ENCODE assay signal across 8 cellular contexts in the genomic region with DNA sequence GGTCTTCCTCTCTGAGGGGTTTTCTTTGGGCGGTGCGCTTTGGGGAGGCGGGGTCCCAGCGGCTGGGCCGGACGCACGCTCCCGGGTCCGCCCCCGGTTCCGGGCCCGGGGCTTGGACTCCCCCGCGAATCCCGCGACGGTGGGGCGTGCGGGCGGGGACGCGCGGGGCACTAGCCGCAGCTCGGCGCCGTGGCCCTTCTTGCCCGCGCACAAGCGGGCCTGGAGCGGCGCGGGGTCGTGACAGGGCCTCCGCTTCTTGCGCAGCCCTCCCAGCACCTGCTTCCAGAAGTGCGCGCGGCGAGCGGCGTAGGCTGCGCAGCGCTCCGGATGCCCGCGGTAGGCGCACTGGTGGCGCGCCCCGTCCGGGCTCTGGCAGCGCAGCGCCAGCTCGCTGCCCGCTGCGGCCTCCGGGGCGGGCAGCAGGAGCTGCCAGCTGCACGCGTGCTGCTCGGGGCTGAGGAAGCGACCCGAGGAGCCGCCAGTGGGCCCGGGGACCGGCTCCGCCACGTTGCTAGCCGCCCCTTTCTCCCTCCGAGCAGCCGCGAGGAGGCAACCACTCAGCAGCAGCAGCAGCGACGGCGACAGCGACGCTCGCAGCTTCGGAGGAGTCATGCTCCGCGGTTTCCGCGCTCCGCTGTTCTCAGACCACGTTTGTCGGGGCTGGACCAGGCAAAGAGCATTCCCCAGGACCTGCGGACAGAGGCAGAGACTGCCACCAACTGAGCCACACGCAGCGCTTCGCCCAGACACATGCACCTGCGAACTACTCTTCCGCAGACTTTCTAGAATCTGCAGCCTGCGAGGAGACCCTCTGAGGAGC. TPM values are rescaled to one million over a fixed set of nuclear protein-coding genes. Genes with fewer than 3 reads are reported as not detected.
A peak's percentile ranks its signal among the peaks of the same experiment; 100 is the strongest.
DNase-seq lines count a peak whose midpoint lies in the region; ATAC-seq, FAIRE-seq and TF ChIP-seq lines count a peak whose summit lies in the region.

No MANE protein-coding gene starts in this region.

- H3K36me3 ChIP-seq in ES-I3 (ENCODE audit: insufficient read depth, low read length) (no peaks in the 10 kb centered on the region), neuronal stem cell (replicated peaks in 1 of 2; ENCODE audit: control insufficient read depth in 2 of 2, insufficient read depth in 2 of 2, low read length in 2 of 2) (peaks cover 7 to 38% of the 10 kb centered on the region in 2 donors), suprapubic skin (no peaks in the 10 kb centered on the region)

- H3K4me1 ChIP-seq in ES-I3 (ENCODE audit: insufficient read depth, low read length): no peaks in the 10 kb centered on the region; the same call in 1 of the 2 replicates
- H3K4me1 ChIP-seq in neuronal stem cell (ENCODE audit: control insufficient read depth in 2 of 2, insufficient read depth in 1 of 2, low read depth in 1 of 2, low read length in 2 of 2): no peaks in the 10 kb centered on the region
- peaks cover 26% of the 10 kb centered on the region for H3K4me1 ChIP-seq in suprapubic skin

- no peak for TF ChIP-seq POLR2A in suprapubic skin (IDR thresholded peaks at IDR 0.05)

- peak overlapping the region; percentile 23 for H3K4ac ChIP-seq in neuronal stem cell (ENCODE audit: low read length)

- H2AFZ ChIP-seq in neuronal stem cell (ENCODE audit: low read length): peak overlapping the region; percentile 66

- peak overlapping the region; percentile 98 for H3K23ac ChIP-seq in neuronal stem cell (ENCODE audit: low read depth, low read length, poor library complexity)

- peak overlapping the region; percentile 99 for H3K18ac ChIP-seq in neuronal stem cell (ENCODE audit: low read length)

- peak overlapping the region; percentile 63 for H2BK12ac ChIP-seq in neuronal stem cell (ENCODE audit: low read length)

- peaks cover 2% of the 10 kb centered on the region for H3K79me1 ChIP-seq in neuronal stem cell (ENCODE audit: low read depth, low read length)

- no peak for FAIRE-seq in frontal cortex (lab: Jason Lieb, UNC)

- peak overlapping the region; percentile 84 to 98 for H3K4me3 ChIP-seq in neuronal stem cell (ENCODE audit: low read length in 2 of 2)
- peak overlapping the region; percentile 84 for H3K4me3 ChIP-seq in suprapubic skin

- peak overlapping the region; percentile 90 for H3K9ac ChIP-seq in ES-I3 (ENCODE audit: low read depth, low read length)
- peak overlapping the region; percentile 94 for H3K9ac ChIP-seq in neuronal stem cell (ENCODE audit: low read depth, low read length, poor library complexity)

- H3K9me3 ChIP-seq in ES-I3 (ENCODE audit: control insufficient read depth, insufficient read depth, low read length) (no peaks in the 10 kb centered on the region), neuronal stem cell (replicated peaks in 1 of 2; ENCODE audit: control insufficient read depth in 2 of 2, insufficient read depth in 1 of 2, low read depth in 1 of 2, low read length in 2 of 2) (peaks cover 3 to 24% of the 10 kb centered on the region in 2 donors), suprapubic skin (no peaks in the 10 kb centered on the region)

- no peak for TF ChIP-seq EP300 in suprapubic skin (IDR thresholded peaks at IDR 0.05)

- peak overlapping the region; percentile 92 for H4K91ac ChIP-seq in neuronal stem cell (ENCODE audit: low read depth, low read length, poor library complexity)

- DNase-seq in KG1 (lab: John Stamatoyannopoulos, UW) (peak; percentile 79), RPMI7951 (ENCODE audit: low read depth) (peak; percentile 78), frontal cortex (ENCODE audit: low spot score in 2 of 2) (peak; percentile 69 to 73), neuronal stem cell (ENCODE audit: low spot score) (no peak), suprapubic skin (ENCODE audit: low spot score in 2 of 2) (peak; percentile 74 to 85)
- DNase-seq in activated effector memory CD4-positive, alpha-beta T cell treated with anti-CD3 and anti-CD28 coated beads, Interleukin-2, amount 50 U/mL, for 16 hours: peak; percentile 88

- peak overlapping the region; percentile 75 for H2BK15ac ChIP-seq in neuronal stem cell (ENCODE audit: low read length)

- no CpG with 5 or more reads among the region's 94 CpGs for WGBS in neuronal stem cell (ENCODE audit: extremely low coverage in 2 of 2, insufficient read length in 2 of 2, insufficient replicate concordance in 1 of 2), 2 donors
- 0% methylated on average over 26 of the region's 94 CpGs for WGBS in suprapubic skin

- peak; percentile 83 for ATAC-seq in GM21737 (IDR thresholded peaks at IDR 0.05; ENCODE audit: unreplicated experiment)

- peak overlapping the region; percentile 87 for H3K27ac ChIP-seq in neuronal stem cell (replicated peaks; ENCODE audit: low read length)
- peak overlapping the region; percentile 70 for H3K27ac ChIP-seq in suprapubic skin

- H4K8ac ChIP-seq in neuronal stem cell (ENCODE audit: low read depth, low read length): no peak overlapping the region

- peak overlapping the region; percentile 99 for H3K14ac ChIP-seq in neuronal stem cell (ENCODE audit: low read length)

- H2BK120ac ChIP-seq in neuronal stem cell (ENCODE audit: low read depth, low read length): peak overlapping the region; percentile 64

- H2AK5ac ChIP-seq in neuronal stem cell (ENCODE audit: low read depth, low read length): peak overlapping the region; percentile 96

- H2BK5ac ChIP-seq in neuronal stem cell (ENCODE audit: low read length): peak overlapping the region; percentile 98

- peak overlapping the region; percentile 75 for H3K4me2 ChIP-seq in neuronal stem cell (ENCODE audit: insufficient read depth, low read length, poor library complexity, severe bottlenecking)

- peak in 1 of 2 donors; percentile 44 for TF ChIP-seq CTCF in suprapubic skin (IDR thresholded peaks at IDR 0.05)

- no peaks in the 10 kb centered on the region for H3K27me3 ChIP-seq in neuronal stem cell (ENCODE audit: control insufficient read depth in 3 of 3, insufficient read depth in 3 of 3, low read depth in 1 of 3, low read length in 3 of 3)
- H3K27me3 ChIP-seq in suprapubic skin: no peaks in the 10 kb centered on the region

RNA-seq across cellular contexts. Expression of a gene that starts 0.7 kb away (rescaled TPM):
- total RNA-seq in RPMI7951 (2014; rRNA removed; shearing (Covaris generic)): 0.12 and 0.20 TPM in 2 replicates
- total RNA-seq in frontal cortex (18.3 TPM), suprapubic skin (1 to 10 TPM in 2 of 4 donors, under 1 TPM in 2; 0.23 to 1.0 (median 0.79) TPM)
- 428 TPM for polyA plus RNA-seq in neuronal stem cell (2013, experiment 1 of 2)
- 429 TPM for polyA plus RNA-seq in neuronal stem cell (2013, experiment 2 of 2)

RNA-seq across cellular contexts. Expression of a gene that starts 15.0 kb away (rescaled TPM):
- total RNA-seq in RPMI7951 (2014; rRNA removed; shearing (Covaris generic)): 19.0 TPM in 2 replicates
- 65.2 TPM for total RNA-seq in frontal cortex
- polyA plus RNA-seq in neuronal stem cell (2013, experiment 1 of 2): 34.9 TPM
- polyA plus RNA-seq in neuronal stem cell (2013, experiment 2 of 2): 34.6 TPM
- total RNA-seq in suprapubic skin: 100 to 1,000 TPM in 1 of 4 donors, 10 to 100 TPM in 3; 46.6 to 215 (median 61.0) TPM
